2 cellular contexts compared by ENCODE assay signal in the genomic region with DNA sequence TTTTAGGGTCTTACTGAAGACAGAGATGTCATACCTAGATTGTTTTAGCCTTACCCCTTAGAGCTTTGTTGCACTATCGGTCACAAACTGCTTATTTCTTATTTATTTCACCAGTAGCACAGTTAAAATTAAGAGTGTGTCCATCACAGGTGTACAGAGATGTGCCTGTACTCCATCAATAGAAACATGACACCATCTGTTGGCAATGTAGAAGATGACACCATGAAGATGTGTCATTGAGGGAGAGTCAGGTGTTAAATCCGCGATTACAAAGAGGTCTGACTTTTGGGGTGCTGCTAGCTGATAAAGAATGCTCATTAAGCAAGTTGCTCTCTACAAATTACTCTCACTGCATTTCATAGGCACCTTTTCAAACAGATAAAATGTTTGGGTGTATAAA.
TF ChIP-seq lines count a peak whose summit lies in the region.

No MANE protein-coding gene starts in this region.

TF ChIP-seq in SK-N-SH, 30 proteins besides CTCF, POLR2A, EP300 and RAD21 (continued from another document):
- TF ChIP-seq, protein P1, sequence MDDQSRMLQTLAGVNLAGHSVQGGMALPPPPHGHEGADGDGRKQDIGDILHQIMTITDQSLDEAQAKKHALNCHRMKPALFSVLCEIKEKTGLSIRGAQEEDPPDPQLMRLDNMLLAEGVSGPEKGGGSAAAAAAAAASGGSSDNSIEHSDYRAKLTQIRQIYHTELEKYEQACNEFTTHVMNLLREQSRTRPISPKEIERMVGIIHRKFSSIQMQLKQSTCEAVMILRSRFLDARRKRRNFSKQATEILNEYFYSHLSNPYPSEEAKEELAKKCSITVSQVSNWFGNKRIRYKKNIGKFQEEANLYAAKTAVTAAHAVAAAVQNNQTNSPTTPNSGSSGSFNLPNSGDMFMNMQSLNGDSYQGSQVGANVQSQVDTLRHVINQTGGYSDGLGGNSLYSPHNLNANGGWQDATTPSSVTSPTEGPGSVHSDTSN (IDR thresholded peaks at IDR 0.05): no peak
- TF ChIP-seq GABPA (IDR thresholded peaks at IDR 0.05; ENCODE audit: low read depth) (no peak), TEAD4 (IDR thresholded peaks at IDR 0.05; ENCODE audit: borderline replicate concordance, insufficient read depth) (no peak), RXRA (IDR thresholded peaks at IDR 0.05; ENCODE audit: borderline replicate concordance, low read depth) (no peak), GATA2 (CRISPR knock-in tag; IDR thresholded peaks at IDR 0.05) (no peak), EZH2phosphoT487 (IDR thresholded peaks at IDR 0.05; ENCODE audit: borderline replicate concordance, low read depth) (no peak)

TF ChIP-seq in SK-N-SH treated with all-trans-retinoic acid at 6 μM for 48 hours, 23 proteins besides CTCF, POLR2A, EP300 and RAD21 (continued from another document):
- TF ChIP-seq, protein P2, sequence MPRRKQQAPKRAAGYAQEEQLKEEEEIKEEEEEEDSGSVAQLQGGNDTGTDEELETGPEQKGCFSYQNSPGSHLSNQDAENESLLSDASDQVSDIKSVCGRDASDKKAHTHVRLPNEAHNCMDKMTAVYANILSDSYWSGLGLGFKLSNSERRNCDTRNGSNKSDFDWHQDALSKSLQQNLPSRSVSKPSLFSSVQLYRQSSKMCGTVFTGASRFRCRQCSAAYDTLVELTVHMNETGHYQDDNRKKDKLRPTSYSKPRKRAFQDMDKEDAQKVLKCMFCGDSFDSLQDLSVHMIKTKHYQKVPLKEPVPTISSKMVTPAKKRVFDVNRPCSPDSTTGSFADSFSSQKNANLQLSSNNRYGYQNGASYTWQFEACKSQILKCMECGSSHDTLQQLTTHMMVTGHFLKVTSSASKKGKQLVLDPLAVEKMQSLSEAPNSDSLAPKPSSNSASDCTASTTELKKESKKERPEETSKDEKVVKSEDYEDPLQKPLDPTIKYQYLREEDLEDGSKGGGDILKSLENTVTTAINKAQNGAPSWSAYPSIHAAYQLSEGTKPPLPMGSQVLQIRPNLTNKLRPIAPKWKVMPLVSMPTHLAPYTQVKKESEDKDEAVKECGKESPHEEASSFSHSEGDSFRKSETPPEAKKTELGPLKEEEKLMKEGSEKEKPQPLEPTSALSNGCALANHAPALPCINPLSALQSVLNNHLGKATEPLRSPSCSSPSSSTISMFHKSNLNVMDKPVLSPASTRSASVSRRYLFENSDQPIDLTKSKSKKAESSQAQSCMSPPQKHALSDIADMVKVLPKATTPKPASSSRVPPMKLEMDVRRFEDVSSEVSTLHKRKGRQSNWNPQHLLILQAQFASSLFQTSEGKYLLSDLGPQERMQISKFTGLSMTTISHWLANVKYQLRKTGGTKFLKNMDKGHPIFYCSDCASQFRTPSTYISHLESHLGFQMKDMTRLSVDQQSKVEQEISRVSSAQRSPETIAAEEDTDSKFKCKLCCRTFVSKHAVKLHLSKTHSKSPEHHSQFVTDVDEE (CRISPR knock-in tag; IDR thresholded peaks at IDR 0.05): no peak
- TF ChIP-seq TCF4 (CRISPR knock-in tag; IDR thresholded peaks at IDR 0.05; ENCODE audit: borderline replicate concordance): no peak
- TF ChIP-seq CSDC2 (CRISPR knock-in tag; IDR thresholded peaks at IDR 0.05): no peak
- no peak for TF ChIP-seq TOX (CRISPR knock-in tag; IDR thresholded peaks at IDR 0.05; ENCODE audit: borderline replicate concordance)
- no peak for TF ChIP-seq ZNF565 (CRISPR knock-in tag; conservative IDR thresholded peaks at IDR 0.05; ENCODE audit: low read depth)
- TF ChIP-seq, protein P3, sequence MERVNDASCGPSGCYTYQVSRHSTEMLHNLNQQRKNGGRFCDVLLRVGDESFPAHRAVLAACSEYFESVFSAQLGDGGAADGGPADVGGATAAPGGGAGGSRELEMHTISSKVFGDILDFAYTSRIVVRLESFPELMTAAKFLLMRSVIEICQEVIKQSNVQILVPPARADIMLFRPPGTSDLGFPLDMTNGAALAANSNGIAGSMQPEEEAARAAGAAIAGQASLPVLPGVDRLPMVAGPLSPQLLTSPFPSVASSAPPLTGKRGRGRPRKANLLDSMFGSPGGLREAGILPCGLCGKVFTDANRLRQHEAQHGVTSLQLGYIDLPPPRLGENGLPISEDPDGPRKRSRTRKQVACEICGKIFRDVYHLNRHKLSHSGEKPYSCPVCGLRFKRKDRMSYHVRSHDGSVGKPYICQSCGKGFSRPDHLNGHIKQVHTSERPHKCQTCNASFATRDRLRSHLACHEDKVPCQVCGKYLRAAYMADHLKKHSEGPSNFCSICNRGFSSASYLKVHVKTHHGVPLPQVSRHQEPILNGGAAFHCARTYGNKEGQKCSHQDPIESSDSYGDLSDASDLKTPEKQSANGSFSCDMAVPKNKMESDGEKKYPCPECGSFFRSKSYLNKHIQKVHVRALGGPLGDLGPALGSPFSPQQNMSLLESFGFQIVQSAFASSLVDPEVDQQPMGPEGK (CRISPR knock-in tag; IDR thresholded peaks at IDR 0.05; ENCODE audit: borderline replicate concordance): no peak
- no peak for TF ChIP-seq ZC3H10 (CRISPR knock-in tag; IDR thresholded peaks at IDR 0.05)
